Comparison of ENCODE assay signal across 17 cellular contexts in the genomic region with DNA sequence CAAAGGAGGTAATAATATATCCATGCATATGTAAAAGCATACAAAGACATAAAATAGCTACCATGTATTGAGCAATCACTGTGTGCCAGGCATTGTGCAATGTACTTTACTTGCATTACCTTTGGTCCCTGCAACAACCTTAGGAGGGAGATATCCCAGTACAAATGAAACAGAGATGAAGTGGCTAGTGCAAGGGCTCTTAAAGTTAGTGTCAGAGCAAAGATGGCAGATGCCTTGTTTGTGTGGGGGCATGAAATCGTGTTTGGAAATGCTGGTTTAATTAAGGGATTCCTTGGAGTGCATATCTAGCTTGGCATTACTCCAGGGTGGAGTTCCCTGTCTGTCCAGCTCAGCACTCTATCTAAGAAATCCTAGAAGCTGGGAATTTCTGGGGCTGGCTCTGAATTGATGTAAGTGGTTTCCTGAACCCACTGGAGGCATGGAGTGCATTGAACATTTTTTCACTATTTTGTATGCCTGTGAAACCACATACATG. TPM values are rescaled to one million over a fixed set of nuclear protein-coding genes. Genes with fewer than 3 reads are reported as not detected.
DNase-seq lines count a peak whose midpoint lies in the region; ATAC-seq and TF ChIP-seq lines count a peak whose summit lies in the region.
"Had no signal": no experiment of that assay in that cellular context is flagged by ENCODE, and none has a peak within 500 bp of the region (broad histone marks: within the 10 kb centered on the region; RNA-seq: fewer than 3 reads in every experiment).

No MANE protein-coding gene starts in this region.

- RAD21 ChIA-PET in HCT116 (lab: Charles Lee; ENCODE audit: low non-redundant PET in 1 of 2, low total read pairs in 2 of 2, uncharacterized antibody in 2 of 2, unreplicated experiment in 2 of 2), result no interaction called here

- TF ChIP-seq RAD21 in HCT116 (IDR thresholded peaks at IDR 0.05; ENCODE audit: low read depth), result no peak

- ATAC-seq in HCT116 (no peak), WTC11 (no peak), HG03432 (IDR thresholded peaks at IDR 0.05; ENCODE audit: unreplicated experiment) (no peak)
- ATAC-seq: activated CD8-positive, alpha-beta memory T cell treated with anti-CD3 and anti-CD28 coated beads, Interleukin-2, amount 10 ng/mL, durations not matched to agents 7 days and 5 days had no signal

- H3K27me3 Mint-ChIP-seq in WTC11 (ENCODE audit: low read depth), result no peaks in the 10 kb centered on the region
- H3K27me3 Mint-ChIP-seq: activated CD8-positive, alpha-beta memory T cell treated with anti-CD3 and anti-CD28 coated beads, Interleukin-2, amount 10 ng/mL, durations not matched to agents 7 days and 5 days; dendritic cell treated with granulocyte-macrophage colony-stimulating factor and Interleukin-4, amounts not matched to agents 40 ng/mL and 50 ng/mL, for 4 days had no signal

- H3K27me3 ChIP-seq in A673 (replicated peaks; ENCODE audit: insufficient read depth, low read depth, low read length, poor library complexity) (no peaks in the 10 kb centered on the region), HCT116 (ENCODE audit: insufficient read depth, low read length) (no peaks in the 10 kb centered on the region)

- POLR2A ChIA-PET in A673 (lab: Charles Lee; ENCODE audit: low non-redundant PET) (no interaction called here), HCT116 (lab: Charles Lee) (interaction anchor here (1.5 kb wide), 1 partner anchor 10 kb away, joined by 5 read pairs; a partner anchor contains a TSS), WTC11 (lab: Charles Lee) (no interaction called here)

- DNase-seq in A673 (ENCODE audit: low spot score) (peak; percentile 10), HCT116 (ENCODE audit: low read depth, low spot score) (no peak), WTC11 (ENCODE audit: low spot score) (no peak), fibroblast of the aortic adventitia (ENCODE audit: low read depth) (peak; percentile 42), NCI-H128 (lab: John Stamatoyannopoulos, UW; ENCODE audit: unreplicated experiment) (no peak), NCI-H146 (lab: John Stamatoyannopoulos, UW) (no peak), superior temporal gyrus (ENCODE audit: extremely low spot score) (no peak)
- DNase-seq: activated CD8-positive, alpha-beta memory T cell treated with anti-CD3 and anti-CD28 coated beads, Interleukin-2, amount 10 ng/mL, durations not matched to agents 7 days and 5 days; activated effector memory CD4-positive, alpha-beta T cell treated with Interleukin-2 at 50 U/mL for 16 hours; anterior cingulate cortex; hypothalamus; kidney glomerular epithelial cell; NCI-H2081; NCI-H774; stimulated activated CD4-positive, alpha-beta T cell treated with anti-CD3 and anti-CD28 coated beads, Interleukin-4, amount 100 ng/mL, for 1 hour had no signal

- no peak for TF ChIP-seq POLR2A in HCT116 (IDR thresholded peaks at IDR 0.05; ENCODE audit: borderline replicate concordance, extremely low read depth, insufficient read depth, insufficient read length)

- CTCF ChIA-PET in A673 (lab: Charles Lee), result interaction anchor here (1.1 kb wide), 1 partner anchor 9 kb away, joined by 4 read pairs; a partner anchor contains a TSS
- CTCF ChIA-PET in HCT116 (lab: Charles Lee), result no interaction called here
- CTCF ChIA-PET in WTC11 (lab: Charles Lee), result no interaction called here

- H2AFZ ChIP-seq in HCT116 (ENCODE audit: low read depth, low read length, poor library complexity, severe bottlenecking), result no peak overlapping the region

- no peaks in the 10 kb centered on the region for H3K9me2 ChIP-seq in HCT116 (ENCODE audit: insufficient read depth)

- no peak overlapping the region for H3K27ac Mint-ChIP-seq in WTC11
- H3K27ac Mint-ChIP-seq: activated CD8-positive, alpha-beta memory T cell treated with anti-CD3 and anti-CD28 coated beads, Interleukin-2, amount 10 ng/mL, durations not matched to agents 7 days and 5 days; dendritic cell treated with granulocyte-macrophage colony-stimulating factor and Interleukin-4, amounts not matched to agents 40 ng/mL and 50 ng/mL, for 4 days had no signal

- H3K4me3 ChIP-seq in A673 (ENCODE audit: low read depth, low read length, poor library complexity, severe bottlenecking), result no peak overlapping the region
- no peak overlapping the region for H3K4me3 ChIP-seq in HCT116 (replicated peaks in 1 of 2; ENCODE audit: low read depth in 1 of 2, low read length in 2 of 2)
- H3K4me3 ChIP-seq in fibroblast of the aortic adventitia (ENCODE audit: low read depth, low read length), result no peak overlapping the region

- H3K4me3 Mint-ChIP-seq in WTC11, result no peak overlapping the region
- H3K4me3 Mint-ChIP-seq: activated CD8-positive, alpha-beta memory T cell treated with anti-CD3 and anti-CD28 coated beads, Interleukin-2, amount 10 ng/mL, durations not matched to agents 7 days and 5 days; dendritic cell treated with granulocyte-macrophage colony-stimulating factor and Interleukin-4, amounts not matched to agents 40 ng/mL and 50 ng/mL, for 4 days had no signal

- intact Hi-C loops in A673 (cut with micrococcal nuclease; ENCODE audit: unreplicated experiment) (no loop called here), HCT116 (cut with micrococcal nuclease) (no loop called here)

- peaks cover 12% of the 10 kb centered on the region for H3K9me3 Mint-ChIP-seq in WTC11

- H3K9me3 ChIP-seq in A673 (ENCODE audit: low read depth, low read length, poor library complexity, severe bottlenecking), result no peaks in the 10 kb centered on the region
- H3K9me3 ChIP-seq in HCT116 (ENCODE audit: control insufficient read depth in 1 of 2, insufficient read depth in 1 of 2, low read depth in 1 of 2, low read length in 2 of 2), result no peaks in the 10 kb centered on the region

- BruUV-seq in A673 (replicated peaks; lab: Mats Ljungman, UMichigan) (no TSS peak), HCT116 (replicated peaks; lab: Mats Ljungman, UMichigan) (no TSS peak)

- peaks cover 4% of the 10 kb centered on the region; the same call in 1 of the 2 replicates for H3K4me1 Mint-ChIP-seq in WTC11

- H3K4me1 ChIP-seq in A673 (ENCODE audit: insufficient read depth, low read length, poor library complexity, severe bottlenecking) (no peaks in the 10 kb centered on the region), HCT116 (ENCODE audit: control insufficient read depth in 1 of 2, insufficient read depth in 2 of 2, low read length in 2 of 2) (no peaks in the 10 kb centered on the region)

- no peaks in the 10 kb centered on the region for H3K36me3 ChIP-seq in A673 (ENCODE audit: insufficient read depth, low read length, poor library complexity, severe bottlenecking)
- no peaks in the 10 kb centered on the region for H3K36me3 ChIP-seq in HCT116 (ENCODE audit: control insufficient read depth in 1 of 2, insufficient read depth in 2 of 2, low read length in 2 of 2)

- no peak overlapping the region for H3K27ac ChIP-seq in A673 (ENCODE audit: low read depth, low read length, poor library complexity, severe bottlenecking)
- no peak overlapping the region for H3K27ac ChIP-seq in HCT116 (ENCODE audit: low read depth, low read length)

- H4K20me1 ChIP-seq in HCT116 (ENCODE audit: insufficient read depth), result no peaks in the 10 kb centered on the region

- H3K36me3 Mint-ChIP-seq in WTC11, result peaks cover 13% of the 10 kb centered on the region

- TF ChIP-seq CTCF in A673 (conservative IDR thresholded peaks at IDR 0.05; ENCODE audit: low read depth, low read length), result no peak
- no peak for TF ChIP-seq CTCF in HCT116 (IDR thresholded peaks at IDR 0.05 in 2 of 3, conservative IDR thresholded peaks at IDR 0.05 in 1 of 3; ENCODE audit: borderline replicate concordance in 1 of 3, insufficient read depth in 1 of 3, low read depth in 2 of 3, low read length in 2 of 3)
- no peak for TF ChIP-seq CTCF in WTC11 (IDR thresholded peaks at IDR 0.05)
- no peak for TF ChIP-seq CTCF in fibroblast of the aortic adventitia (IDR thresholded peaks at IDR 0.05; ENCODE audit: insufficient read depth, low read length)

- no peak overlapping the region for H3K9ac ChIP-seq in HCT116 (ENCODE audit: low read length)

- H3K4me2 ChIP-seq in HCT116 (ENCODE audit: low read length), result no peak overlapping the region

- no peaks in the 10 kb centered on the region for H3K79me2 ChIP-seq in HCT116 (ENCODE audit: insufficient read depth, low read length)

TF ChIP-seq in HCT116, 20 proteins besides CTCF, POLR2A, EP300 and RAD21:
- TF ChIP-seq CEBPB (IDR thresholded peaks at IDR 0.05; ENCODE audit: low read depth), result peak; percentile 35; the same call in 1 of the 2 replicates
- TF ChIP-seq CBX3 (IDR thresholded peaks at IDR 0.05; ENCODE audit: low read depth), result no peak

TF ChIP-seq in WTC11, 78 proteins besides CTCF, POLR2A, EP300 and RAD21:
- peak; percentile 65 for TF ChIP-seq GABPB1 (CRISPR knock-in tag; IDR thresholded peaks at IDR 0.05)
- TF ChIP-seq ZNF121 (CRISPR knock-in tag; IDR thresholded peaks at IDR 0.05), result no peak

RNA-seq across cellular contexts. Expression of a gene that starts 9.8 kb away (rescaled TPM):
- 1.5 and 3.8 TPM in 2 replicates for total RNA-seq in A673 (2021)
- 5.9 TPM for total RNA-seq in HCT116 (2021; ENCODE audit: unreplicated experiment)
- polyA plus RNA-seq in HCT116 (2012), result 1.9 and 3.0 TPM in 2 replicates
- total RNA-seq in WTC11 (2021), result 11.1 to 12.5 TPM (median 11.7 TPM) in 3 replicates
- total RNA-seq in fibroblast of the aortic adventitia (ENCODE audit: low replicate concordance), result 3.5 and 8.6 TPM in 2 replicates

RNA-seq across cellular contexts. Expression of a gene that starts 48.4 kb away (rescaled TPM):
- total RNA-seq in A673 (2021) (16.9 and 25.7 TPM in 2 replicates), HCT116 (2021; ENCODE audit: unreplicated experiment) (12.4 TPM), WTC11 (2021) (13.4 to 19.2 TPM (median 15.5 TPM) in 3 replicates), fibroblast of the aortic adventitia (ENCODE audit: low replicate concordance) (30.3 and 44.2 TPM in 2 replicates)
- 8.9 TPM in 2 replicates for polyA plus RNA-seq in HCT116 (2012)

Comparison
In these comparisons a context has a peak if more than half of its experiments do, and no peak if none do; other contexts are left out.
1. DNase-seq: peak in A673 (single experiment) and fibroblast of the aortic adventitia (single experiment); none in HCT116 (single experiment), WTC11 (single experiment), NCI-H128 (single experiment), NCI-H146 (single experiment) and superior temporal gyrus (single experiment).